Comparison of ENCODE assay signal across 21 cellular contexts in genomic region chr7:69762821-69763352, GRCh38.
DNase-seq lines count a peak whose midpoint lies in the region; ATAC-seq, FAIRE-seq and TF ChIP-seq lines count a peak whose summit lies in the region.
"Had no signal": no experiment of that assay in that cellular context is flagged by ENCODE, and none has a peak within 500 bp of the region (broad histone marks: within the 10 kb centered on the region; RNA-seq: fewer than 3 reads in every experiment).

No MANE protein-coding gene starts in this region.

- no peak for TF ChIP-seq POLR2A in H54 (IDR thresholded peaks at IDR 0.05; ENCODE audit: low read depth, low read length)

- no peaks in the 10 kb centered on the region for H3K27me3 ChIP-seq in upper lobe of right lung
- H3K27me3 ChIP-seq: heart right ventricle, Peyer's patch had no signal

- intact Hi-C loops in activated B cell treated with CpG ODN at 0.5 μM for 24 hours (cut with micrococcal nuclease) (no loop called here), upper lobe of right lung (cut with DNase I) (no loop called here)

- no peaks in the 10 kb centered on the region for H3K36me3 ChIP-seq in upper lobe of right lung
- H3K36me3 ChIP-seq: heart right ventricle, Peyer's patch had no signal

- H3K9me3 ChIP-seq in upper lobe of right lung = no peaks in the 10 kb centered on the region
- H3K9me3 ChIP-seq: heart right ventricle, Peyer's patch, SK-N-SH had no signal

- H3K4me1 Mint-ChIP-seq in activated B cell treated with CpG ODN at 0.5 μM for 24 hours = peaks cover 4% of the 10 kb centered on the region
- H3K4me1 Mint-ChIP-seq: activated CD4-positive, alpha-beta T cell treated with anti-CD3 and anti-CD28 coated beads, Interleukin-2, amount 10 ng/mL, durations not matched to agents 24 days and 14 days had no signal

- no peaks in the 10 kb centered on the region for H3K36me3 Mint-ChIP-seq in activated B cell treated with CpG ODN at 0.5 μM for 24 hours (ENCODE audit: low read depth)

- no peak for FAIRE-seq in H54 (lab: Jason Lieb, UNC)
- FAIRE-seq: H1, K562 had no signal

- H3K4me3 ChIP-seq in upper lobe of right lung = no peak overlapping the region
- H3K4me3 ChIP-seq: heart right ventricle, K562, lung, Peyer's patch had no signal

- POLR2A ChIA-PET in activated B cell treated with CpG ODN at 0.5 μM for 24 hours (lab: Charles Lee) = no interaction called here

- H3K4me1 ChIP-seq in upper lobe of right lung = no peaks in the 10 kb centered on the region
- H3K4me1 ChIP-seq: Peyer's patch had no signal

- no peak for DNase-seq in activated B cell treated with CpG ODN at 0.5 μM for 24 hours
- no peak for DNase-seq in H54 (ENCODE audit: insufficient read length, low spot score)
- no peak for DNase-seq in dermis blood vessel endothelial cell
- no peak for DNase-seq in DMS79 (lab: John Stamatoyannopoulos, UW)
- DNase-seq in upper lobe of right lung = no peak
- DNase-seq: activated CD4-positive, alpha-beta T cell treated with anti-CD3 and anti-CD28 coated beads, Interleukin-2, amount 10 ng/mL, durations not matched to agents 24 days and 14 days; activated CD8-positive, alpha-beta memory T cell treated with anti-CD3 and anti-CD28 coated beads, Interleukin-2, amount 50 U/mL, for 4 hours; anterior cingulate cortex; CD4-positive, alpha-beta T cell; DND-41; effector CD8-positive, alpha-beta T cell; heart right ventricle; Peyer's patch; SK-N-SH; stimulated activated CD4-positive, alpha-beta T cell treated with anti-CD3 and anti-CD28 coated beads, Interleukin-2, amount 100 ng/mL, for 48 hours had no signal

- H3K27me3 Mint-ChIP-seq in activated B cell treated with CpG ODN at 0.5 μM for 24 hours = no peaks in the 10 kb centered on the region
- H3K27me3 Mint-ChIP-seq: activated CD4-positive, alpha-beta T cell treated with anti-CD3 and anti-CD28 coated beads, Interleukin-2, amount 10 ng/mL, durations not matched to agents 24 days and 14 days; CD4-positive, alpha-beta T cell had no signal

- no peak overlapping the region for H3K27ac ChIP-seq in upper lobe of right lung
- H3K27ac ChIP-seq: heart right ventricle, Peyer's patch had no signal

- H3K4me3 Mint-ChIP-seq in activated B cell treated with CpG ODN at 0.5 μM for 24 hours = no peak overlapping the region
- H3K4me3 Mint-ChIP-seq: activated CD4-positive, alpha-beta T cell treated with anti-CD3 and anti-CD28 coated beads, Interleukin-2, amount 10 ng/mL, durations not matched to agents 24 days and 14 days; CD4-positive, alpha-beta T cell had no signal

- ATAC-seq in GM18502 (IDR thresholded peaks at IDR 0.05; ENCODE audit: poor library complexity, unreplicated experiment) (peak; percentile 44), GM19351 (IDR thresholded peaks at IDR 0.05; ENCODE audit: unreplicated experiment) (peak; percentile 60), HG02885 (IDR thresholded peaks at IDR 0.05; ENCODE audit: poor library complexity, unreplicated experiment) (peak; percentile 44), activated B cell treated with CpG ODN at 0.5 μM for 24 hours (ENCODE audit: low read depth) (peak; percentile 18), upper lobe of right lung (no peak)
- ATAC-seq: heart right ventricle, K562 had no signal

- CTCF ChIA-PET in activated B cell treated with CpG ODN at 0.5 μM for 24 hours (lab: Charles Lee) = no interaction called here

- TF ChIP-seq CTCF in activated B cell treated with CpG ODN at 0.5 μM for 24 hours (IDR thresholded peaks at IDR 0.05) (no peak), upper lobe of right lung (IDR thresholded peaks at IDR 0.05) (no peak)

- no peaks in the 10 kb centered on the region for H3K9me3 Mint-ChIP-seq in activated B cell treated with CpG ODN at 0.5 μM for 24 hours
- H3K9me3 Mint-ChIP-seq: activated CD4-positive, alpha-beta T cell treated with anti-CD3 and anti-CD28 coated beads, Interleukin-2, amount 10 ng/mL, durations not matched to agents 24 days and 14 days; CD4-positive, alpha-beta T cell had no signal

- no peak overlapping the region for H3K27ac Mint-ChIP-seq in activated B cell treated with CpG ODN at 0.5 μM for 24 hours
- H3K27ac Mint-ChIP-seq: activated CD4-positive, alpha-beta T cell treated with anti-CD3 and anti-CD28 coated beads, Interleukin-2, amount 10 ng/mL, durations not matched to agents 24 days and 14 days; CD4-positive, alpha-beta T cell had no signal
